In the genomic region with DNA sequence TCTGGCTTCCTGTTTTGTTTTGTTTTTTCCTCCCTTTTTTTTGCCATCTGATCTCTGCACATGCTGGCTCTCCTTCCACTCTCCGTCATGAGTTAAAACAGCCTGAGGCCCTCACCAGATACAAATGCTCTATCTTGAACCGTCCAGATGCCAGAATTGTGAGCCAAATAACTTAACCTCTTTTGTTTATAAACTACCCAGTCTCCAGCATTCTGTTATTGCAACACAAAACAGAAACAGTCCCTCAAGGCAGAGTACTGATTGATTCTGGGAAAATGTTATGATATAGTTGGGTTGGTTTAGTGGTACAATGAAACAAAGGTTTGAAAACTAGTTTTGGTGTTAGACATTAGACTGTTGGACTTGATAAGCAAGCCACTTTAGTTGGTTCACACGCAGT, we compare ENCODE assay signal across 1 cellular context.
TF ChIP-seq lines count a peak whose summit lies in the region.

No MANE protein-coding gene starts in this region.

TF ChIP-seq in GM23338, 12 proteins besides CTCF, POLR2A, EP300 and RAD21 (continued from another document):
- no peak for TF ChIP-seq ZNF462 (CRISPR knock-in tag; IDR thresholded peaks at IDR 0.05)
- TF ChIP-seq EZH2phosphoT487 (IDR thresholded peaks at IDR 0.05; ENCODE audit: unreplicated experiment): no peak
- TF ChIP-seq EZH2 (IDR thresholded peaks at IDR 0.05; ENCODE audit: low read depth, unreplicated experiment): no peak
- TF ChIP-seq POLR2AphosphoS5 (IDR thresholded peaks at IDR 0.05; ENCODE audit: low read depth): no peak
- TF ChIP-seq, protein P1, sequence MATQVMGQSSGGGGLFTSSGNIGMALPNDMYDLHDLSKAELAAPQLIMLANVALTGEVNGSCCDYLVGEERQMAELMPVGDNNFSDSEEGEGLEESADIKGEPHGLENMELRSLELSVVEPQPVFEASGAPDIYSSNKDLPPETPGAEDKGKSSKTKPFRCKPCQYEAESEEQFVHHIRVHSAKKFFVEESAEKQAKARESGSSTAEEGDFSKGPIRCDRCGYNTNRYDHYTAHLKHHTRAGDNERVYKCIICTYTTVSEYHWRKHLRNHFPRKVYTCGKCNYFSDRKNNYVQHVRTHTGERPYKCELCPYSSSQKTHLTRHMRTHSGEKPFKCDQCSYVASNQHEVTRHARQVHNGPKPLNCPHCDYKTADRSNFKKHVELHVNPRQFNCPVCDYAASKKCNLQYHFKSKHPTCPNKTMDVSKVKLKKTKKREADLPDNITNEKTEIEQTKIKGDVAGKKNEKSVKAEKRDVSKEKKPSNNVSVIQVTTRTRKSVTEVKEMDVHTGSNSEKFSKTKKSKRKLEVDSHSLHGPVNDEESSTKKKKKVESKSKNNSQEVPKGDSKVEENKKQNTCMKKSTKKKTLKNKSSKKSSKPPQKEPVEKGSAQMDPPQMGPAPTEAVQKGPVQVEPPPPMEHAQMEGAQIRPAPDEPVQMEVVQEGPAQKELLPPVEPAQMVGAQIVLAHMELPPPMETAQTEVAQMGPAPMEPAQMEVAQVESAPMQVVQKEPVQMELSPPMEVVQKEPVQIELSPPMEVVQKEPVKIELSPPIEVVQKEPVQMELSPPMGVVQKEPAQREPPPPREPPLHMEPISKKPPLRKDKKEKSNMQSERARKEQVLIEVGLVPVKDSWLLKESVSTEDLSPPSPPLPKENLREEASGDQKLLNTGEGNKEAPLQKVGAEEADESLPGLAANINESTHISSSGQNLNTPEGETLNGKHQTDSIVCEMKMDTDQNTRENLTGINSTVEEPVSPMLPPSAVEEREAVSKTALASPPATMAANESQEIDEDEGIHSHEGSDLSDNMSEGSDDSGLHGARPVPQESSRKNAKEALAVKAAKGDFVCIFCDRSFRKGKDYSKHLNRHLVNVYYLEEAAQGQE (IDR thresholded peaks at IDR 0.05; ENCODE audit: unreplicated experiment): no peak
- no peak for TF ChIP-seq NANOG (IDR thresholded peaks at IDR 0.05; ENCODE audit: borderline replicate concordance)
- TF ChIP-seq ETS1 (IDR thresholded peaks at IDR 0.05): no peak
- no peak for TF ChIP-seq STAT1 (IDR thresholded peaks at IDR 0.05; ENCODE audit: unreplicated experiment)
- no peak for TF ChIP-seq JUNB (IDR thresholded peaks at IDR 0.05; ENCODE audit: unreplicated experiment)
- TF ChIP-seq CREB1 (CRISPR knock-in tag; IDR thresholded peaks at IDR 0.05; ENCODE audit: low read depth): no peak
- TF ChIP-seq ZNF114 (CRISPR knock-in tag; IDR thresholded peaks at IDR 0.05): no peak
